13 cellular contexts compared by ENCODE assay signal in the genomic region with DNA sequence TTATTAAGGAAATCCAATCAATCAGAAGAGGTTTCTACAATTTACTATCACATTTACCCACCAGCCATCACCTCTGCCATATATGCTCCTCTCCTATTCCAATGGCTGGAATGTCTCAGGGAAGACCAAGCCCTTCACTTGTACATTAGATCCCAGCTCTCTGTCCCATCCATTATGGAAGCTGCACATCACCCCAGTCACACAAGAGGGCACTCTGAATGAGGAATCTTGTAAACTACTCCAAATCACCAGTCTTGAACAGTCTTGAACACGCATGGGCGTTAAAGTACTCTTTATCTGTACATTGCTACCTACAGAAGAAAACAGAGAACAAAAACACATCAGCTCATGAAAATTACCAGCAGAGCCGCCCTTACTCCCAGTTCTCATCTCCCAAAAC. TPM values are rescaled to one million over a fixed set of nuclear protein-coding genes. Genes with fewer than 3 reads are reported as not detected.
DNase-seq lines count a peak whose midpoint lies in the region; ATAC-seq, FAIRE-seq and TF ChIP-seq lines count a peak whose summit lies in the region.
"Had no signal": no experiment of that assay in that cellular context is flagged by ENCODE, and none has a peak within 500 bp of the region (broad histone marks: within the 10 kb centered on the region; RNA-seq: fewer than 3 reads in every experiment).

No MANE protein-coding gene starts in this region.

- H3K4me1 Mint-ChIP-seq in activated CD4-positive, alpha-beta memory T cell treated with anti-CD3 and anti-CD28 coated beads, Interleukin-2, amount 10 ng/mL, durations not matched to agents 7 days and 5 days = peaks cover 4% of the 10 kb centered on the region
- H3K4me1 Mint-ChIP-seq: activated B cell treated with CpG ODN at 0.5 μM for 24 hours had no signal

- peak; percentile 39 for TF ChIP-seq CTCF in astrocyte of the cerebellum (IDR thresholded peaks at IDR 0.05; ENCODE audit: low read depth, low read length, missing control alignments)
- TF ChIP-seq CTCF in keratinocyte (optimal IDR thresholded peaks at IDR 0.05 in 1 of 3, IDR thresholded peaks at IDR 0.05 in 1 of 3, conservative IDR thresholded peaks at IDR 0.05 in 1 of 3; ENCODE audit: extremely low read depth in 1 of 3, insufficient read depth in 2 of 3, low read length in 3 of 3) = peak in 2 of 3 experiments; percentile 11 to 47

- no peak overlapping the region for H3K9ac ChIP-seq in keratinocyte (ENCODE audit: control insufficient read depth, extremely low read depth, insufficient read depth, low read length)

- no peaks in the 10 kb centered on the region for H3K4me1 ChIP-seq in keratinocyte (ENCODE audit: control insufficient read depth, extremely low read depth, insufficient read depth, low read length)
- H3K4me1 ChIP-seq: uterus had no signal

- H3K27ac ChIP-seq in keratinocyte (ENCODE audit: control insufficient read depth, insufficient read depth, low read length) = no peak overlapping the region
- H3K27ac ChIP-seq: uterus had no signal

- no peaks in the 10 kb centered on the region for H3K9me3 ChIP-seq in keratinocyte (ENCODE audit: control insufficient read depth, low read depth, low read length)
- H3K9me3 ChIP-seq: uterus had no signal

- H4K20me1 ChIP-seq in keratinocyte (ENCODE audit: control insufficient read depth, extremely low read depth, insufficient read depth, low read length) = no peaks in the 10 kb centered on the region

- CTCF ChIA-PET in activated CD4-positive, alpha-beta memory T cell treated with anti-CD3 and anti-CD28 coated beads, Interleukin-2, amount 10 ng/mL, durations not matched to agents 7 days and 5 days (lab: Charles Lee) = interaction anchor here (0.7 kb wide), 1 partner anchor 42 kb away, joined by 3 read pairs; no protein-coding TSS in a partner anchor

- no peaks in the 10 kb centered on the region for H3K9me1 ChIP-seq in keratinocyte (ENCODE audit: control insufficient read depth, extremely low read depth, insufficient read depth, low read length)

- H3K36me3 ChIP-seq in keratinocyte (ENCODE audit: control insufficient read depth in 2 of 2, extremely low read depth in 1 of 2, insufficient read depth in 2 of 2, low read length in 2 of 2) = peaks cover 1 to 6% of the 10 kb centered on the region in 2 experiments
- H3K36me3 ChIP-seq: uterus had no signal

- no peak overlapping the region for H3K4me3 Mint-ChIP-seq in activated CD4-positive, alpha-beta memory T cell treated with anti-CD3 and anti-CD28 coated beads, Interleukin-2, amount 10 ng/mL, durations not matched to agents 7 days and 5 days
- H3K4me3 Mint-ChIP-seq: activated B cell treated with CpG ODN at 0.5 μM for 24 hours had no signal

- H3K79me2 ChIP-seq in keratinocyte (ENCODE audit: control insufficient read depth, insufficient read depth, low read length) = no peaks in the 10 kb centered on the region

- no peak overlapping the region for H2AFZ ChIP-seq in keratinocyte (ENCODE audit: control insufficient read depth, low read length)

- H3K27me3 ChIP-seq in keratinocyte (ENCODE audit: control insufficient read depth, extremely low read depth, insufficient read depth, low read length) = no peaks in the 10 kb centered on the region
- H3K27me3 ChIP-seq: uterus had no signal

- DNase-seq in Caki2 (ENCODE audit: low read depth) (peak; percentile 10), KBM-7 (peak; percentile 16), astrocyte of the cerebellum (ENCODE audit: low read depth) (peak; percentile 1), keratinocyte (ENCODE audit: low read depth, low spot score) (no peak), medulla oblongata (ENCODE audit: extremely low spot score) (no peak), HPDE6-E6E7 (ENCODE audit: extremely low spot score) (no peak)
- no peak for DNase-seq in activated CD4-positive, alpha-beta memory T cell treated with anti-CD3 and anti-CD28 coated beads, Interleukin-2, amount 10 ng/mL, durations not matched to agents 7 days and 5 days
- DNase-seq: activated B cell treated with CpG ODN at 0.5 μM for 24 hours; activated gamma-delta T cell treated with Interleukin-2 at 50 U/mL for 16 hours; NK-92 treated with Interleukin-12 subunit alpha and Interleukin-12 subunit beta, amount 100 ng/mL, for 24 hours; uterus had no signal

- no peak overlapping the region for H3K4me2 ChIP-seq in keratinocyte (ENCODE audit: control insufficient read depth, extremely low read depth, insufficient read depth, low read depth, low read length)

- dilution Hi-C loops in keratinocyte (cut with MboI; ENCODE audit: extremely low pct_ligation_motif_present, low sequenced_read_pairs) = no loop called here

- H3K4me3 ChIP-seq in astrocyte of the cerebellum (ENCODE audit: low read depth, low read length) = no peak overlapping the region
- no peak overlapping the region for H3K4me3 ChIP-seq in keratinocyte (ENCODE audit: control insufficient read depth in 2 of 3, extremely low read depth in 1 of 3, insufficient read depth in 2 of 3, low read depth in 1 of 3, low read length in 3 of 3)
- H3K4me3 ChIP-seq: lung, uterus had no signal

- POLR2A ChIA-PET in activated CD4-positive, alpha-beta memory T cell treated with anti-CD3 and anti-CD28 coated beads, Interleukin-2, amount 10 ng/mL, durations not matched to agents 7 days and 5 days (lab: Charles Lee) = no interaction called here

- H3K27me3 Mint-ChIP-seq in activated CD4-positive, alpha-beta memory T cell treated with anti-CD3 and anti-CD28 coated beads, Interleukin-2, amount 10 ng/mL, durations not matched to agents 7 days and 5 days = no peaks in the 10 kb centered on the region
- H3K27me3 Mint-ChIP-seq: activated B cell treated with CpG ODN at 0.5 μM for 24 hours had no signal

- peaks cover 42% of the 10 kb centered on the region for H3K36me3 Mint-ChIP-seq in activated CD4-positive, alpha-beta memory T cell treated with anti-CD3 and anti-CD28 coated beads, Interleukin-2, amount 10 ng/mL, durations not matched to agents 7 days and 5 days (ENCODE audit: low read depth)

- no peak for ATAC-seq in HG03442 (IDR thresholded peaks at IDR 0.05; ENCODE audit: unreplicated experiment)

- in situ Hi-C loops in Caki2 (cut with HindIII; ENCODE audit: low pct_unique_long_range_greater_than_20kb, low sequenced_read_pairs) = no loop called here
- in situ Hi-C loops in KBM-7 (cut with MboI; ENCODE audit: low pct_unique_long_range_greater_than_20kb, low sequenced_read_pairs) = no loop called here
- in situ Hi-C loops in astrocyte of the cerebellum (cut with HindIII; ENCODE audit: low sequenced_read_pairs) = no loop called here

- H3K9me3 Mint-ChIP-seq in activated CD4-positive, alpha-beta memory T cell treated with anti-CD3 and anti-CD28 coated beads, Interleukin-2, amount 10 ng/mL, durations not matched to agents 7 days and 5 days = peaks cover 13% of the 10 kb centered on the region

- H3K27ac Mint-ChIP-seq in activated CD4-positive, alpha-beta memory T cell treated with anti-CD3 and anti-CD28 coated beads, Interleukin-2, amount 10 ng/mL, durations not matched to agents 7 days and 5 days = no peak overlapping the region
- H3K27ac Mint-ChIP-seq: activated B cell treated with CpG ODN at 0.5 μM for 24 hours had no signal

- no peak for FAIRE-seq in keratinocyte (lab: Jason Lieb, UNC)

RNA-seq across cellular contexts. Expression of a gene that starts 38.7 kb away (rescaled TPM):
- total RNA-seq in Caki2 (2014; rRNA removed; shearing (Covaris generic); ENCODE audit: low replicate concordance) = 4.0 and 6.3 TPM in 2 replicates
- 7.1 to 11.4 TPM (median 7.5 TPM) in 3 replicates for polyA plus RNA-seq in keratinocyte
- polyA plus RNA-seq in keratinocyte (2011; ENCODE audit: low read depth) = 85.9 TPM
- polyA plus RNA-seq in keratinocyte (2011; cell fraction: cytosol; rRNA removed) = 6.0 and 9.7 TPM in 2 replicates
- polyA plus RNA-seq in keratinocyte (2011; cell fraction: nucleus; rRNA removed) = 10.7 and 16.7 TPM in 2 replicates
- polyA plus RNA-seq in keratinocyte (2012; ENCODE audit: low replicate concordance) = 10.7 and 11.1 TPM in 2 replicates
- polyA minus RNA-seq in keratinocyte = 1.1 to 5.8 TPM (median 2.2 TPM) in 3 replicates
- polyA minus RNA-seq in keratinocyte (2011; cell fraction: cytosol; rRNA and poly(A)+ RNA removed) = 2.1 TPM
- 2.4 and 4.7 TPM in 2 replicates for polyA minus RNA-seq in keratinocyte (2011; cell fraction: nucleus; rRNA and poly(A)+ RNA removed)
- 10 to 100 TPM; 12.3 to 12.9 TPM for total RNA-seq in activated CD4-positive, alpha-beta memory T cell treated with anti-CD3 and anti-CD28 coated beads, Interleukin-2, amount 10 ng/mL, durations not matched to agents 7 days and 5 days

RNA-seq across cellular contexts. Expression of a gene that starts 59.2 kb away (rescaled TPM):
- 0.70 and 8.6 TPM in 2 replicates for total RNA-seq in Caki2 (2014; rRNA removed; shearing (Covaris generic); ENCODE audit: low replicate concordance)
- 0.51 to 1.0 TPM (median 0.75 TPM) in 3 replicates for polyA plus RNA-seq in keratinocyte
- 21.3 TPM for polyA plus RNA-seq in keratinocyte (2011; ENCODE audit: low read depth)
- polyA plus RNA-seq in keratinocyte (2011; cell fraction: cytosol; rRNA removed) = 0.34 and 0.58 TPM in 2 replicates
- 1.2 and 1.4 TPM in 2 replicates for polyA plus RNA-seq in keratinocyte (2011; cell fraction: nucleus; rRNA removed)
- 1.3 and 5.9 TPM in 2 replicates for polyA plus RNA-seq in keratinocyte (2012; ENCODE audit: low replicate concordance)
- 0.62 to 1.4 TPM (median 1.2 TPM) in 3 replicates for polyA minus RNA-seq in keratinocyte
- 0.38 TPM for polyA minus RNA-seq in keratinocyte (2011; cell fraction: cytosol; rRNA and poly(A)+ RNA removed)
- 0.74 and 2.3 TPM in 2 replicates for polyA minus RNA-seq in keratinocyte (2011; cell fraction: nucleus; rRNA and poly(A)+ RNA removed)
- total RNA-seq in activated CD4-positive, alpha-beta memory T cell treated with anti-CD3 and anti-CD28 coated beads, Interleukin-2, amount 10 ng/mL, durations not matched to agents 7 days and 5 days = 10 to 100 TPM; 13.5 to 14.7 TPM

Comparison
In these comparisons a context has a peak if more than half of its experiments do, and no peak if none do; other contexts are left out.
1. DNase-seq: peak in Caki2 (single experiment), KBM-7 (single experiment) and astrocyte of the cerebellum (single experiment); none in keratinocyte (single experiment), activated CD4-positive, alpha-beta memory T cell treated with anti-CD3 and anti-CD28 coated beads, Interleukin-2, amount 10 ng/mL, durations not matched to agents 7 days and 5 days (single experiment), medulla oblongata (single experiment) and HPDE6-E6E7 (single experiment).